ENCODE assay signal across 1 cellular context in the genomic region with DNA sequence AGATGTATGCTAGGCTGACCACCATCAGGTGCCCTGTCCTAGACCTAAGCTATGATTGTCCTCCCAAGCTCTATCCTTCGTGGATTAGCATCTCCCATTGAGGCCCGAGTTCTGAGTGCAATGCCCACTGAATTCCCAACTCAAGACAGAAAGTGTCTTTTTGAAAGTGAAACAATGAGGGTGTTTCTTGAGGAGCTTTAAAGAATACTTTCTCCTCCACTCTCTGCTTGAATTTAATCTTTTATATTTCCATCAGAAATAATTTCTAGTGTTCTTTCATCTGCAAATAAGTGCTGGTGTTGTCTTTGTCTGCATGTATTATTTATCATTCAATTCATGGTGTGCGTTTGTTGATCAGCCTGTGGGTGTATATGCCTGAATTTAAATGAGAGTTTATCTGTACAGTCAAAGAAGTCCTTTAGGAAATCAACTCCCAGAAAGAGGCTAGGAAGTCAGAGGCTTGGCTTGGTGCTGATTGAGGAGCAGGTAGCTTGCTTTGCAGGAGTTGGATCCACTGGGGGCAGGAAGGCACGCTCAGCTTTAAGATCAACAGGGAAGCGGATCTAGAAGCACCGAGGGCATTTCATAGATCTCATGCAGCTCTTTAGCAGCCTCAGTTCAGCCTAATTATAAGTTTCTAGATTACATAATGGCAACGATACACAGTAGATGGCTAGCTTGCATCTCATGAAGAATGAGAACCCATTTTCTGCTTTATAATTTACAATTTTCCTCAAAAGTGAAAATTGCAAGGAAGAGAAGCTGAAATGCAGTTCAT.
TF ChIP-seq lines count a peak whose summit lies in the region.

No MANE protein-coding gene starts in this region.

TF ChIP-seq in HepG2, 621 proteins besides CTCF, POLR2A, EP300 and RAD21:
- TF ChIP-seq, protein P1, sequence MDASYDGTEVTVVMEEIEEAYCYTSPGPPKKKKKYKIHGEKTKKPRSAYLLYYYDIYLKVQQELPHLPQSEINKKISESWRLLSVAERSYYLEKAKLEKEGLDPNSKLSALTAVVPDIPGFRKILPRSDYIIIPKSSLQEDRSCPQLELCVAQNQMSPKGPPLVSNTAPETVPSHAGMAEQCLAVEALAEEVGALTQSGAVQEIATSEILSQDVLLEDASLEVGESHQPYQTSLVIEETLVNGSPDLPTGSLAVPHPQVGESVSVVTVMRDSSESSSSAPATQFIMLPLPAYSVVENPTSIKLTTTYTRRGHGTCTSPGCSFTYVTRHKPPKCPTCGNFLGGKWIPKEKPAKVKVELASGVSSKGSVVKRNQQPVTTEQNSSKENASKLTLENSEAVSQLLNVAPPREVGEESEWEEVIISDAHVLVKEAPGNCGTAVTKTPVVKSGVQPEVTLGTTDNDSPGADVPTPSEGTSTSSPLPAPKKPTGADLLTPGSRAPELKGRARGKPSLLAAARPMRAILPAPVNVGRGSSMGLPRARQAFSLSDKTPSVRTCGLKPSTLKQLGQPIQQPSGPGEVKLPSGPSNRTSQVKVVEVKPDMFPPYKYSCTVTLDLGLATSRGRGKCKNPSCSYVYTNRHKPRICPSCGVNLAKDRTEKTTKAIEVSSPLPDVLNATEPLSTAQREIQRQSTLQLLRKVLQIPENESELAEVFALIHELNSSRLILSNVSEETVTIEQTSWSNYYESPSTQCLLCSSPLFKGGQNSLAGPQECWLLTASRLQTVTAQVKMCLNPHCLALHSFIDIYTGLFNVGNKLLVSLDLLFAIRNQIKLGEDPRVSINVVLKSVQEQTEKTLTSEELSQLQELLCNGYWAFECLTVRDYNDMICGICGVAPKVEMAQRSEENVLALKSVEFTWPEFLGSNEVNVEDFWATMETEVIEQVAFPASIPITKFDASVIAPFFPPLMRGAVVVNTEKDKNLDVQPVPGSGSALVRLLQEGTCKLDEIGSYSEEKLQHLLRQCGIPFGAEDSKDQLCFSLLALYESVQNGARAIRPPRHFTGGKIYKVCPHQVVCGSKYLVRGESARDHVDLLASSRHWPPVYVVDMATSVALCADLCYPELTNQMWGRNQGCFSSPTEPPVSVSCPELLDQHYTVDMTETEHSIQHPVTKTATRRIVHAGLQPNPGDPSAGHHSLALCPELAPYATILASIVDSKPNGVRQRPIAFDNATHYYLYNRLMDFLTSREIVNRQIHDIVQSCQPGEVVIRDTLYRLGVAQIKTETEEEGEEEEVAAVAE (CRISPR knock-in tag; IDR thresholded peaks at IDR 0.05; ENCODE audit: borderline replicate concordance): 0 out of 2 replicates have a peak, but pooled peaks have one; percentile 1
- TF ChIP-seq, protein P2, sequence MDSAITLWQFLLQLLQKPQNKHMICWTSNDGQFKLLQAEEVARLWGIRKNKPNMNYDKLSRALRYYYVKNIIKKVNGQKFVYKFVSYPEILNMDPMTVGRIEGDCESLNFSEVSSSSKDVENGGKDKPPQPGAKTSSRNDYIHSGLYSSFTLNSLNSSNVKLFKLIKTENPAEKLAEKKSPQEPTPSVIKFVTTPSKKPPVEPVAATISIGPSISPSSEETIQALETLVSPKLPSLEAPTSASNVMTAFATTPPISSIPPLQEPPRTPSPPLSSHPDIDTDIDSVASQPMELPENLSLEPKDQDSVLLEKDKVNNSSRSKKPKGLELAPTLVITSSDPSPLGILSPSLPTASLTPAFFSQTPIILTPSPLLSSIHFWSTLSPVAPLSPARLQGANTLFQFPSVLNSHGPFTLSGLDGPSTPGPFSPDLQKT (CRISPR knock-in tag; IDR thresholded peaks at IDR 0.05; ENCODE audit: borderline replicate concordance): no peak
- TF ChIP-seq USF2 (IDR thresholded peaks at IDR 0.05; ENCODE audit: low read depth, low read length): no peak
- no peak for TF ChIP-seq USF2 (CRISPR knock-in tag; IDR thresholded peaks at IDR 0.05; ENCODE audit: borderline replicate concordance)
- TF ChIP-seq, protein P3, sequence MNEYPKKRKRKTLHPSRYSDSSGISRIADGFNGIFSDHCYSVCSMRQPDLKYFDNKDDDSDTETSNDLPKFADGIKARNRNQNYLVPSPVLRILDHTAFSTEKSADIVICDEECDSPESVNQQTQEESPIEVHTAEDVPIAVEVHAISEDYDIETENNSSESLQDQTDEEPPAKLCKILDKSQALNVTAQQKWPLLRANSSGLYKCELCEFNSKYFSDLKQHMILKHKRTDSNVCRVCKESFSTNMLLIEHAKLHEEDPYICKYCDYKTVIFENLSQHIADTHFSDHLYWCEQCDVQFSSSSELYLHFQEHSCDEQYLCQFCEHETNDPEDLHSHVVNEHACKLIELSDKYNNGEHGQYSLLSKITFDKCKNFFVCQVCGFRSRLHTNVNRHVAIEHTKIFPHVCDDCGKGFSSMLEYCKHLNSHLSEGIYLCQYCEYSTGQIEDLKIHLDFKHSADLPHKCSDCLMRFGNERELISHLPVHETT (CRISPR knock-in tag; conservative IDR thresholded peaks at IDR 0.05): 0 out of 2 replicates have a peak, but pooled peaks have one; percentile 28
- TF ChIP-seq ZNF644 (CRISPR knock-in tag; IDR thresholded peaks at IDR 0.05; ENCODE audit: low read depth): no peak
- 0 out of 2 replicates have a peak, but pooled peaks have one; percentile 37 for TF ChIP-seq ZNF354B (CRISPR knock-in tag; IDR thresholded peaks at IDR 0.05)
- TF ChIP-seq NFKBIZ (CRISPR knock-in tag; IDR thresholded peaks at IDR 0.05): no peak
- no peak for TF ChIP-seq ZXDC (CRISPR knock-in tag; IDR thresholded peaks at IDR 0.05)
- peak; percentile 95 for TF ChIP-seq CBX2 (IDR thresholded peaks at IDR 0.05; ENCODE audit: low read depth, low read length)
- no peak for TF ChIP-seq CBX2 (CRISPR knock-in tag; IDR thresholded peaks at IDR 0.05; ENCODE audit: low read depth)
- TF ChIP-seq, protein P4, sequence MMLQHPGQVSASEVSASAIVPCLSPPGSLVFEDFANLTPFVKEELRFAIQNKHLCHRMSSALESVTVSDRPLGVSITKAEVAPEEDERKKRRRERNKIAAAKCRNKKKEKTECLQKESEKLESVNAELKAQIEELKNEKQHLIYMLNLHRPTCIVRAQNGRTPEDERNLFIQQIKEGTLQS (CRISPR knock-in tag; IDR thresholded peaks at IDR 0.05): no peak
- peak; percentile 9; the same call in 1 of the 2 replicates for TF ChIP-seq ATF1 (CRISPR knock-in tag; IDR thresholded peaks at IDR 0.05)
TF ChIP-seq in HepG2: peak in this region for 5.
